ENCODE assay signal across 1 cellular context in the genomic region with DNA sequence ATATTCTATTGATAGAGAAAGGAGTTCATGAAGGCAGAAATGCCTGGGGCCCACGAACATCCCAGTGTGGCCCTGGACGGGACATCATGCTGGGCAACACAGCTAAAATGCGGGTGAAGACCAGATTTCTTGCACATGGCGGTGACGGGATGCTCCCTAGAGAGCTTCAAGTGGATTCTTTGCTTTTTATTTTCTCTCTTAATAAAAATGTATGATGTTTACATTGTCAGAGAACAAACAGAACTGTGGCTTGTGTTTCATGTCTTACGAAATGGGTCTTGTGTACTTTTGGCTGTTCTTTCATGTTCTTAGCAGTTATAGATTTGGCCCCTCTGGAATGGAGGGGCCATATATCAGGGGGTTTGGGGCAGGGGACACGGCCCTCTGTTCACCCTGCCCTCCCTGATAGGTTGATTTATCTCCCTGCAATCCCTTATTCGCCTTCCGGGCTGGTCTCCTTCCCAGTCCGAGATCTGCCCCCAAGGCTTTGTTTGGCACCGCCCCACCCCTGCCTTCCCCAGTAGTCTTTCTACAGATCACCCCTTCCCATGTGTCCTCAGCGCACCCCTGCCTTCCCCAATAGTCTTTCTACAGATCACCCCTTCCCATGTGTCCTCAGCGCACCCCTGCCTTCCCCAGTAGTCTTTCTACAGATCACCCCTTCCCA.
A peak's percentile ranks its signal among the peaks of the same experiment; 100 is the strongest.
TF ChIP-seq lines count a peak whose summit lies in the region.

No MANE protein-coding gene starts in this region.

TF ChIP-seq in HepG2, 621 proteins besides CTCF, POLR2A, EP300 and RAD21 (continued from another document and continues in another):
- TF ChIP-seq, protein P1, sequence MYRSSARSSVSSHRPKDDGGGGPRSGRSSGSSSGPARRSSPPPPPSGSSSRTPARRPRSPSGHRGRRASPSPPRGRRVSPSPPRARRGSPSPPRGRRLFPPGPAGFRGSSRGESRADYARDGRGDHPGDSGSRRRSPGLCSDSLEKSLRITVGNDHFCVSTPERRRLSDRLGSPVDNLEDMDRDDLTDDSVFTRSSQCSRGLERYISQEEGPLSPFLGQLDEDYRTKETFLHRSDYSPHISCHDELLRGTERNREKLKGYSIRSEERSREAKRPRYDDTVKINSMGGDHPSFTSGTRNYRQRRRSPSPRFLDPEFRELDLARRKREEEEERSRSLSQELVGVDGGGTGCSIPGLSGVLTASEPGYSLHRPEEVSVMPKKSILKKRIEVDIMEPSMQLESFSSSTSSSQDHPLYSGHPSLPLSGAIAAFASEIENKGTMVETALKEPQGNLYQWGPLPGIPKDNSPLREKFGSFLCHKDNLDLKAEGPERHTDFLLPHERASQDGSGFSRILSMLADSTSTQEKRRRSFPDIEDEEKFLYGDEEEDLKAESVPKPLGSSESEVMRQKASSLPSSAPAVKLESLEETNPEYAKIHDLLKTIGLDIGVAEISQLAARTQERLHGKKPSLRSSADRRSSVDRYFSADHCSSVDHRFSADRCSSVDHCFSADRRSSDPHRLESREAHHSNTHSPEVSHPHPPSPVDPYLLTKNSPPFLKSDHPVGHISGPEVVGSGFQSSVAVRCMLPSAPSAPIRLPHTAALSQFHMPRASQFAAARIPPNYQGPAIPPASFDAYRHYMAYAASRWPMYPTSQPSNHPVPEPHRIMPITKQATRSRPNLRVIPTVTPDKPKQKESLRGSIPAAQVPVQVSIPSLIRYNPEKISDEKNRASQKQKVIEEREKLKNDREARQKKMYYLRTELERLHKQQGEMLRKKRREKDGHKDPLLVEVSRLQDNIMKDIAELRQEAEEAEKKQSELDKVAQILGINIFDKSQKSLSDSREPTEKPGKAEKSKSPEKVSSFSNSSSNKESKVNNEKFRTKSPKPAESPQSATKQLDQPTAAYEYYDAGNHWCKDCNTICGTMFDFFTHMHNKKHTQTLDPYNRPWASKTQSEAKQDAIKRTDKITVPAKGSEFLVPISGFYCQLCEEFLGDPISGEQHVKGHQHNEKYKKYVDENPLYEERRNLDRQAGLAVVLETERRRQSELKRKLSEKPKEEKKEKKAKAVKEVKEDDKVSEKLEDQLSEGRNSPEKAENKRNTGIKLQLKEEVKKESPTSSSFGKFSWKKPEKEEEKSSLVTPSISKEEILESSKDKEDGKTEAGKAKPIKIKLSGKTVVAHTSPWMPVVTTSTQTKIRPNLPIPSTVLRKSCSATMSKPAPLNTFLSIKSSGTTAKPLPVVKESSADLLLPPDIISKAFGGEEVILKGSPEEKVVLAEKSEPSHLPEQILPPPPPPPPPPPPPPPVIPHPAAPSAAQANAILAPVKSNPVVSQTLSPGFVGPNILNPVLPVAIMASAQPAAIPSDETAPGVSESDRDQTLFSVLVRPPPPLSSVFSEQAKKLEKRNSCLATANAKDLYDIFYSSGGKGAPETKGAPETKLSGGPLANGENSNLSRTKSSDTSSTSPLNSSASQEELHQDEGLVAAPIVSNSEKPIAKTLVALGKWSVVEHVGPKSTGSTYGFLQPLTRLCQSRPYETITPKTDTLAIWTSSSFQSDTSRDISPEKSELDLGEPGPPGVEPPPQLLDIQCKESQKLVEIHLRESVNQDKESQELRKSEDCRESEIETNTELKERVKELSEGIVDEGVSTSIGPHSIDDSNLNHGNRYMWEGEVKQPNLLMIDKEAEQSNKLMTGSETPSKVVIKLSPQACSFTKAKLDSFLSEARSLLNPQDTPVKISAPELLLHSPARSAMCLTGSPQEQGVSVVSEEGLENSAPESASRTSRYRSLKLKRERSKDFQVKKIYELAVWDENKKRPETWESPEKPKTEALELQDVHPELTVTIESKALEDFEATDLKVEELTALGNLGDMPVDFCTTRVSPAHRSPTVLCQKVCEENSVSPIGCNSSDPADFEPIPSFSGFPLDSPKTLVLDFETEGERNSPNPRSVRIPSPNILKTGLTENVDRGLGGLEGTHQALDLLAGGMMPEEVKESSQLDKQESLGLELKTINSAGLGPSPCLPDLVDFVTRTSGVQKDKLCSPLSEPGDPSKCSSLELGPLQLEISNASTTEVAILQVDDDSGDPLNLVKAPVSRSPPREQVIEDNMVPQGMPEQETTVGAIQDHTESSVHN (CRISPR knock-in tag; IDR thresholded peaks at IDR 0.05) = no peak
- TF ChIP-seq ISL2 (CRISPR knock-in tag; IDR thresholded peaks at IDR 0.05) (0 out of 2 replicates have a peak, but pooled peaks have one; percentile 47), SRF (IDR thresholded peaks at IDR 0.05; ENCODE audit: low read depth, low read length) (no peak), ZNF121 (CRISPR knock-in tag; IDR thresholded peaks at IDR 0.05) (no peak), PAF1 (CRISPR knock-in tag; IDR thresholded peaks at IDR 0.05) (no peak), FLYWCH1 (CRISPR knock-in tag; IDR thresholded peaks at IDR 0.05) (no peak), RORA (CRISPR knock-in tag; IDR thresholded peaks at IDR 0.05) (no peak), FOXP4 (CRISPR knock-in tag; IDR thresholded peaks at IDR 0.05) (peak; percentile 30; the same call in 1 of the 2 replicates), CHD2 (IDR thresholded peaks at IDR 0.05; ENCODE audit: low read depth, low read length) (no peak), TRIM24 (CRISPR knock-in tag; IDR thresholded peaks at IDR 0.05) (no peak), WIZ (CRISPR knock-in tag; IDR thresholded peaks at IDR 0.05) (no peak), FOSL1 (CRISPR knock-in tag; IDR thresholded peaks at IDR 0.05; ENCODE audit: borderline replicate concordance) (no peak), ZNF326 (CRISPR knock-in tag; IDR thresholded peaks at IDR 0.05; ENCODE audit: borderline replicate concordance) (no peak), ZNF615 (CRISPR knock-in tag; IDR thresholded peaks at IDR 0.05; ENCODE audit: borderline replicate concordance) (no peak), HMGA1 (CRISPR knock-in tag; conservative IDR thresholded peaks at IDR 0.05) (no peak), TEAD2 (CRISPR knock-in tag; IDR thresholded peaks at IDR 0.05) (no peak), ZFP62 (CRISPR knock-in tag; IDR thresholded peaks at IDR 0.05) (no peak), PBX3 (CRISPR knock-in tag; IDR thresholded peaks at IDR 0.05; ENCODE audit: borderline replicate concordance) (no peak), ZNF788 (CRISPR knock-in tag; IDR thresholded peaks at IDR 0.05; ENCODE audit: borderline replicate concordance) (no peak), ZNF83 (CRISPR knock-in tag; IDR thresholded peaks at IDR 0.05; ENCODE audit: borderline replicate concordance) (no peak), SCMH1 (CRISPR knock-in tag; IDR thresholded peaks at IDR 0.05; ENCODE audit: borderline replicate concordance) (no peak), RBFOX2 (IDR thresholded peaks at IDR 0.05; ENCODE audit: low read depth, low read length) (no peak)
- TF ChIP-seq, protein P2, sequence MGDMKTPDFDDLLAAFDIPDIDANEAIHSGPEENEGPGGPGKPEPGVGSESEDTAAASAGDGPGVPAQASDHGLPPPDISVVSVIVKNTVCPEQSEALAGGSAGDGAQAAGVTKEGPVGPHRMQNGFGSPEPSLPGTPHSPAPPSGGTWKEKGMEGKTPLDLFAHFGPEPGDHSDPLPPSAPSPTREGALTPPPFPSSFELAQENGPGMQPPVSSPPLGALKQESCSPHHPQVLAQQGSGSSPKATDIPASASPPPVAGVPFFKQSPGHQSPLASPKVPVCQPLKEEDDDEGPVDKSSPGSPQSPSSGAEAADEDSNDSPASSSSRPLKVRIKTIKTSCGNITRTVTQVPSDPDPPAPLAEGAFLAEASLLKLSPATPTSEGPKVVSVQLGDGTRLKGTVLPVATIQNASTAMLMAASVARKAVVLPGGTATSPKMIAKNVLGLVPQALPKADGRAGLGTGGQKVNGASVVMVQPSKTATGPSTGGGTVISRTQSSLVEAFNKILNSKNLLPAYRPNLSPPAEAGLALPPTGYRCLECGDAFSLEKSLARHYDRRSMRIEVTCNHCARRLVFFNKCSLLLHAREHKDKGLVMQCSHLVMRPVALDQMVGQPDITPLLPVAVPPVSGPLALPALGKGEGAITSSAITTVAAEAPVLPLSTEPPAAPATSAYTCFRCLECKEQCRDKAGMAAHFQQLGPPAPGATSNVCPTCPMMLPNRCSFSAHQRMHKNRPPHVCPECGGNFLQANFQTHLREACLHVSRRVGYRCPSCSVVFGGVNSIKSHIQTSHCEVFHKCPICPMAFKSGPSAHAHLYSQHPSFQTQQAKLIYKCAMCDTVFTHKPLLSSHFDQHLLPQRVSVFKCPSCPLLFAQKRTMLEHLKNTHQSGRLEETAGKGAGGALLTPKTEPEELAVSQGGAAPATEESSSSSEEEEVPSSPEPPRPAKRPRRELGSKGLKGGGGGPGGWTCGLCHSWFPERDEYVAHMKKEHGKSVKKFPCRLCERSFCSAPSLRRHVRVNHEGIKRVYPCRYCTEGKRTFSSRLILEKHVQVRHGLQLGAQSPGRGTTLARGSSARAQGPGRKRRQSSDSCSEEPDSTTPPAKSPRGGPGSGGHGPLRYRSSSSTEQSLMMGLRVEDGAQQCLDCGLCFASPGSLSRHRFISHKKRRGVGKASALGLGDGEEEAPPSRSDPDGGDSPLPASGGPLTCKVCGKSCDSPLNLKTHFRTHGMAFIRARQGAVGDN (CRISPR knock-in tag; IDR thresholded peaks at IDR 0.05) = no peak
- TF ChIP-seq, protein P3, sequence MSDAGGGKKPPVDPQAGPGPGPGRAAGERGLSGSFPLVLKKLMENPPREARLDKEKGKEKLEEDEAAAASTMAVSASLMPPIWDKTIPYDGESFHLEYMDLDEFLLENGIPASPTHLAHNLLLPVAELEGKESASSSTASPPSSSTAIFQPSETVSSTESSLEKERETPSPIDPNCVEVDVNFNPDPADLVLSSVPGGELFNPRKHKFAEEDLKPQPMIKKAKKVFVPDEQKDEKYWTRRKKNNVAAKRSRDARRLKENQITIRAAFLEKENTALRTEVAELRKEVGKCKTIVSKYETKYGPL (CRISPR knock-in tag; IDR thresholded peaks at IDR 0.05) = no peak
- TF ChIP-seq, protein P4, sequence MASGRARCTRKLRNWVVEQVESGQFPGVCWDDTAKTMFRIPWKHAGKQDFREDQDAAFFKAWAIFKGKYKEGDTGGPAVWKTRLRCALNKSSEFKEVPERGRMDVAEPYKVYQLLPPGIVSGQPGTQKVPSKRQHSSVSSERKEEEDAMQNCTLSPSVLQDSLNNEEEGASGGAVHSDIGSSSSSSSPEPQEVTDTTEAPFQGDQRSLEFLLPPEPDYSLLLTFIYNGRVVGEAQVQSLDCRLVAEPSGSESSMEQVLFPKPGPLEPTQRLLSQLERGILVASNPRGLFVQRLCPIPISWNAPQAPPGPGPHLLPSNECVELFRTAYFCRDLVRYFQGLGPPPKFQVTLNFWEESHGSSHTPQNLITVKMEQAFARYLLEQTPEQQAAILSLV (CRISPR knock-in tag; IDR thresholded peaks at IDR 0.05; ENCODE audit: borderline replicate concordance) = no peak
- TF ChIP-seq, protein P5, sequence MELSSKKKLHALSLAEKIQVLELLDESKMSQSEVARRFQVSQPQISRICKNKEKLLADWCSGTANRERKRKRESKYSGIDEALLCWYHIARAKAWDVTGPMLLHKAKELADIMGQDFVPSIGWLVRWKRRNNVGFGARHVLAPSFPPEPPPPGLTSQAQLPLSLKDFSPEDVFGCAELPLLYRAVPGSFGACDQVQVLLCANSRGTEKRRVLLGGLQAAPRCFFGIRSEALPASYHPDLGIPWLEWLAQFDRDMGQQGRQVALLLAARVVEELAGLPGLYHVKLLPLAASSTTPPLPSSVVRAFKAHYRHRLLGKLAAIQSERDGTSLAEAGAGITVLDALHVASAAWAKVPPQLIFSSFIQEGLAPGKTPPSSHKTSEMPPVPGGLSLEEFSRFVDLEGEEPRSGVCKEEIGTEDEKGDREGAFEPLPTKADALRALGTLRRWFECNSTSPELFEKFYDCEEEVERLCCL (CRISPR knock-in tag; IDR thresholded peaks at IDR 0.05; ENCODE audit: borderline replicate concordance) = no peak
- TF ChIP-seq, protein P6, sequence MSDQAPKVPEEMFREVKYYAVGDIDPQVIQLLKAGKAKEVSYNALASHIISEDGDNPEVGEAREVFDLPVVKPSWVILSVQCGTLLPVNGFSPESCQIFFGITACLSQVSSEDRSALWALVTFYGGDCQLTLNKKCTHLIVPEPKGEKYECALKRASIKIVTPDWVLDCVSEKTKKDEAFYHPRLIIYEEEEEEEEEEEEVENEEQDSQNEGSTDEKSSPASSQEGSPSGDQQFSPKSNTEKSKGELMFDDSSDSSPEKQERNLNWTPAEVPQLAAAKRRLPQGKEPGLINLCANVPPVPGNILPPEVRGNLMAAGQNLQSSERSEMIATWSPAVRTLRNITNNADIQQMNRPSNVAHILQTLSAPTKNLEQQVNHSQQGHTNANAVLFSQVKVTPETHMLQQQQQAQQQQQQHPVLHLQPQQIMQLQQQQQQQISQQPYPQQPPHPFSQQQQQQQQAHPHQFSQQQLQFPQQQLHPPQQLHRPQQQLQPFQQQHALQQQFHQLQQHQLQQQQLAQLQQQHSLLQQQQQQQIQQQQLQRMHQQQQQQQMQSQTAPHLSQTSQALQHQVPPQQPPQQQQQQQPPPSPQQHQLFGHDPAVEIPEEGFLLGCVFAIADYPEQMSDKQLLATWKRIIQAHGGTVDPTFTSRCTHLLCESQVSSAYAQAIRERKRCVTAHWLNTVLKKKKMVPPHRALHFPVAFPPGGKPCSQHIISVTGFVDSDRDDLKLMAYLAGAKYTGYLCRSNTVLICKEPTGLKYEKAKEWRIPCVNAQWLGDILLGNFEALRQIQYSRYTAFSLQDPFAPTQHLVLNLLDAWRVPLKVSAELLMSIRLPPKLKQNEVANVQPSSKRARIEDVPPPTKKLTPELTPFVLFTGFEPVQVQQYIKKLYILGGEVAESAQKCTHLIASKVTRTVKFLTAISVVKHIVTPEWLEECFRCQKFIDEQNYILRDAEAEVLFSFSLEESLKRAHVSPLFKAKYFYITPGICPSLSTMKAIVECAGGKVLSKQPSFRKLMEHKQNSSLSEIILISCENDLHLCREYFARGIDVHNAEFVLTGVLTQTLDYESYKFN (CRISPR knock-in tag; conservative IDR thresholded peaks at IDR 0.05) = peak; percentile 51
